Comparison of ENCODE assay signal across 26 cellular contexts in genomic region chr14:25658988-25659387, GRCh38.
"Had no signal": no experiment of that assay in that cellular context is flagged by ENCODE, and none has a peak within 500 bp of the region (broad histone marks: within the 10 kb centered on the region; RNA-seq: fewer than 3 reads in every experiment).

No MANE protein-coding gene starts in this region.

- H3K4me1 Mint-ChIP-seq: activated CD4-positive, alpha-beta T cell treated with anti-CD3 and anti-CD28 coated beads for 36 hours; activated T-helper 17 cell treated with anti-CD3 and anti-CD28 coated beads, Interleukin-2, amount 50 U/mL, for 72 hours; stimulated activated naive B cell treated with anti-CD40 and anti-IgM and Interleukin-4, amounts not matched to agents 10 μg/mL and 1 μg/mL and 100 μg/mL, for 72 hours had no signal

- H3K9me3 ChIP-seq: adrenal gland, ascending aorta, vagina had no signal

- H3K4me1 ChIP-seq: adrenal gland, ascending aorta, foreskin keratinocyte, vagina had no signal

- H3K27me3 Mint-ChIP-seq: activated CD4-positive, alpha-beta T cell treated with anti-CD3 and anti-CD28 coated beads for 36 hours; activated naive CD8-positive, alpha-beta T cell; activated T-cell treated with anti-CD3 and anti-CD28 coated beads, Interleukin-2, amount 50 U/mL, for 24 hours; activated T-helper 17 cell treated with anti-CD3 and anti-CD28 coated beads, Interleukin-2, amount 50 U/mL, for 72 hours; natural killer cell treated with Interleukin-12 subunit alpha and Interleukin-12 subunit beta and Interleukin-15 and Interleukin-18, amount 100 ng/mL, for 72 hours; stimulated activated naive B cell treated with anti-CD40 and anti-IgM and Interleukin-4, amounts not matched to agents 10 μg/mL and 1 μg/mL and 100 μg/mL, for 72 hours had no signal

- H3K27me3 ChIP-seq: adrenal gland, ascending aorta, brain microvascular endothelial cell, foreskin keratinocyte, vagina had no signal

- H3K9me3 Mint-ChIP-seq: type B pancreatic cell had no signal

- H3K4me3 Mint-ChIP-seq: activated CD4-positive, alpha-beta T cell treated with anti-CD3 and anti-CD28 coated beads for 36 hours; activated naive CD8-positive, alpha-beta T cell; activated T-cell treated with anti-CD3 and anti-CD28 coated beads, Interleukin-2, amount 50 U/mL, for 24 hours; activated T-helper 17 cell treated with anti-CD3 and anti-CD28 coated beads, Interleukin-2, amount 50 U/mL, for 72 hours; natural killer cell treated with Interleukin-12 subunit alpha and Interleukin-12 subunit beta and Interleukin-15 and Interleukin-18, amount 100 ng/mL, for 72 hours; stimulated activated naive B cell treated with anti-CD40 and anti-IgM and Interleukin-4, amounts not matched to agents 10 μg/mL and 1 μg/mL and 100 μg/mL, for 72 hours; type B pancreatic cell; WTC11 had no signal

- H3K4me3 ChIP-seq: adrenal gland, ascending aorta, vagina had no signal

- H3K27ac Mint-ChIP-seq: activated CD4-positive, alpha-beta T cell treated with anti-CD3 and anti-CD28 coated beads for 36 hours; activated naive CD8-positive, alpha-beta T cell; activated T-cell treated with anti-CD3 and anti-CD28 coated beads, Interleukin-2, amount 50 U/mL, for 24 hours; activated T-helper 17 cell treated with anti-CD3 and anti-CD28 coated beads, Interleukin-2, amount 50 U/mL, for 72 hours; natural killer cell treated with Interleukin-12 subunit alpha and Interleukin-12 subunit beta and Interleukin-15 and Interleukin-18, amount 100 ng/mL, for 72 hours; progenitor cell of endocrine pancreas; stimulated activated naive B cell treated with anti-CD40 and anti-IgM and Interleukin-4, amounts not matched to agents 10 μg/mL and 1 μg/mL and 100 μg/mL, for 72 hours; type B pancreatic cell; WTC11 had no signal

- H3K36me3 ChIP-seq: adrenal gland, ascending aorta, brain microvascular endothelial cell, vagina had no signal

- DNase-seq: activated CD4-positive, alpha-beta T cell treated with anti-CD3 and anti-CD28 coated beads for 36 hours; activated CD4-positive, alpha-beta T cell treated with anti-CD3 and anti-CD28 coated beads, Interleukin-2, amount 50 U/mL, for 4 hours; activated CD8-positive, alpha-beta memory T cell treated with anti-CD3 and anti-CD28 coated beads for 24 hours; activated CD8-positive, alpha-beta memory T cell treated with anti-CD3 and anti-CD28 coated beads, Interleukin-2, amount 50 U/mL, for 4 hours; activated T-cell treated with anti-CD3 and anti-CD28 coated beads, Interleukin-2, amount 50 U/mL, for 24 hours; adrenal gland; brain microvascular endothelial cell; caudate nucleus; dermis blood vessel endothelial cell; effector CD8-positive, alpha-beta T cell; foreskin keratinocyte; hippocampal formation; left ventricle myocardium superior; mammary epithelial cell; midbrain; stimulated activated CD4-positive, alpha-beta T cell treated with anti-CD3 and anti-CD28 coated beads, Interleukin-2, amount 100 ng/mL, for 48 hours; stimulated activated CD8-positive, alpha-beta memory T cell treated with anti-CD3 and anti-CD28 coated beads, Interleukin-4, amount 100 ng/mL, for 48 hours; stimulated activated naive B cell treated with anti-CD40 and anti-IgM and Interleukin-4, amounts not matched to agents 10 μg/mL and 1 μg/mL and 100 μg/mL, for 72 hours had no signal

- H3K27ac ChIP-seq: adrenal gland, ascending aorta, brain microvascular endothelial cell, foreskin keratinocyte, vagina had no signal

- H3K36me3 Mint-ChIP-seq: activated naive CD8-positive, alpha-beta T cell; natural killer cell treated with Interleukin-12 subunit alpha and Interleukin-12 subunit beta and Interleukin-15 and Interleukin-18, amount 100 ng/mL, for 72 hours; stimulated activated naive B cell treated with anti-CD40 and anti-IgM and Interleukin-4, amounts not matched to agents 10 μg/mL and 1 μg/mL and 100 μg/mL, for 72 hours; type B pancreatic cell; WTC11 had no signal
